ENCODE assay signal across 8 cellular contexts in genomic region chr11:86302092-86302793, GRCh38. TPM values are rescaled to one million over a fixed set of nuclear protein-coding genes. Genes with fewer than 3 reads are reported as not detected.
DNase-seq lines count a peak whose midpoint lies in the region; ATAC-seq and TF ChIP-seq lines count a peak whose summit lies in the region.

Gene HIKESHI (plus strand): TSS chr11:86302240. CDS start chr11:86302449, 209 bp downstream.

- H3K4me3 Mint-ChIP-seq in activated naive CD8-positive, alpha-beta T cell treated with anti-CD3 and anti-CD28 coated beads, Interleukin-2, amount 10 ng/mL, durations not matched to agents 7 days and 5 days = peak within 1 kb of the TSS; percentile 99
- H3K4me3 Mint-ChIP-seq in osteocyte (ENCODE audit: unreplicated experiment) = peak within 1 kb of the TSS; percentile 100

- H3K4me1 Mint-ChIP-seq in activated naive CD8-positive, alpha-beta T cell treated with anti-CD3 and anti-CD28 coated beads, Interleukin-2, amount 10 ng/mL, durations not matched to agents 7 days and 5 days = peaks cover 18% of the 10 kb centered on the region
- H3K4me1 Mint-ChIP-seq in osteocyte (ENCODE audit: unreplicated experiment) = peaks cover 18% of the 10 kb centered on the region

- peaks cover 42% of the 10 kb centered on the region for H3K79me2 ChIP-seq in SU-DHL-6 (ENCODE audit: insufficient read depth, low read length)

- ATAC-seq in HG02678 (IDR thresholded peaks at IDR 0.05; ENCODE audit: unreplicated experiment) = peak; percentile 99
- peak; percentile 98 for ATAC-seq in activated naive CD8-positive, alpha-beta T cell treated with anti-CD3 and anti-CD28 coated beads, Interleukin-2, amount 10 ng/mL, durations not matched to agents 7 days and 5 days (ENCODE audit: low read depth)

- H3F3A ChIP-seq in SU-DHL-6 (ENCODE audit: insufficient read depth) = no peaks in the 10 kb centered on the region

- H3K9me3 ChIP-seq in SU-DHL-6 (ENCODE audit: insufficient read depth, low read length) = no peaks in the 10 kb centered on the region
- H3K9me3 ChIP-seq in thymus (ENCODE audit: control insufficient read depth) = no peaks in the 10 kb centered on the region

- POLR2A ChIA-PET in activated naive CD8-positive, alpha-beta T cell treated with anti-CD3 and anti-CD28 coated beads, Interleukin-2, amount 10 ng/mL, durations not matched to agents 7 days and 5 days (lab: Charles Lee) = interaction anchor here (0.8 to 1.6 kb wide), 6 partner anchors 8 to 674 kb away, joined by 3 to 6 read pairs (median 4); partner anchors contain the start of genes EED, TMEM126A and TMEM126B

- peak within 1 kb of the TSS; percentile 89 for H3K4me2 ChIP-seq in SU-DHL-6 (ENCODE audit: low read depth, low read length, poor library complexity, severe bottlenecking)

- H3K9me2 ChIP-seq in SU-DHL-6 (replicated peaks; ENCODE audit: insufficient read depth, low read length) = no peaks in the 10 kb centered on the region

- peak within 1 kb of the TSS; percentile 91 for H3K27ac Mint-ChIP-seq in activated naive CD8-positive, alpha-beta T cell treated with anti-CD3 and anti-CD28 coated beads, Interleukin-2, amount 10 ng/mL, durations not matched to agents 7 days and 5 days
- peak within 1 kb of the TSS; percentile 92 for H3K27ac Mint-ChIP-seq in osteocyte (ENCODE audit: unreplicated experiment)

- intact Hi-C loops in head of caudate nucleus (cut with DNase I) = loop anchor here (2.0 kb wide), 1 partner anchor 57 kb away; the partner anchor contains the start of gene EED

- H3K4me3 ChIP-seq in SU-DHL-6 (ENCODE audit: insufficient read depth, low read length, poor library complexity, severe bottlenecking) (peak within 1 kb of the TSS; percentile 76), thymus (ENCODE audit: low read length) (peak within 1 kb of the TSS; percentile 98)

- peaks cover 9% of the 10 kb centered on the region; the same call in 1 of the 2 replicates for H3K36me3 ChIP-seq in SU-DHL-6 (ENCODE audit: low read length)
- H3K36me3 ChIP-seq in thymus (ENCODE audit: control insufficient read depth, insufficient read depth) = no peaks in the 10 kb centered on the region

- peaks cover 13% of the 10 kb centered on the region for H3K36me3 Mint-ChIP-seq in activated naive CD8-positive, alpha-beta T cell treated with anti-CD3 and anti-CD28 coated beads, Interleukin-2, amount 10 ng/mL, durations not matched to agents 7 days and 5 days
- peaks cover 5% of the 10 kb centered on the region for H3K36me3 Mint-ChIP-seq in osteocyte (ENCODE audit: unreplicated experiment)

- WGBS in thymus = under 1% methylated on average over 30 of the region's 30 CpGs

- peak within 1 kb of the TSS; percentile 41 for H3K27ac ChIP-seq in SU-DHL-6 (ENCODE audit: low read depth, low read length)
- peak within 1 kb of the TSS; percentile 78 for H3K27ac ChIP-seq in thymus (ENCODE audit: low read depth)

- H3K27me3 ChIP-seq in SU-DHL-6 (ENCODE audit: low read length) (no peaks in the 10 kb centered on the region), thymus (ENCODE audit: control insufficient read depth, insufficient read depth) (no peaks in the 10 kb centered on the region)

- DNase-seq in NCI-H128 (lab: John Stamatoyannopoulos, UW; ENCODE audit: unreplicated experiment) (peak; percentile 90), head of caudate nucleus (peak; percentile 100), osteocyte (ENCODE audit: extremely low spot score, unreplicated experiment) (peak; percentile 97)
- peak; percentile 79 for DNase-seq in activated naive CD8-positive, alpha-beta T cell treated with anti-CD3 and anti-CD28 coated beads, Interleukin-2, amount 10 ng/mL, durations not matched to agents 7 days and 5 days

- H2AFZ ChIP-seq in SU-DHL-6 (ENCODE audit: low read depth, low read length, severe bottlenecking) = peak within 1 kb of the TSS; percentile 79

- peak within 1 kb of the TSS; percentile 77 for H3K9ac ChIP-seq in SU-DHL-6 (ENCODE audit: low read length)

- no peaks in the 10 kb centered on the region for H4K20me1 ChIP-seq in SU-DHL-6 (ENCODE audit: low read depth, low read length)

- H3K27me3 Mint-ChIP-seq in activated naive CD8-positive, alpha-beta T cell treated with anti-CD3 and anti-CD28 coated beads, Interleukin-2, amount 10 ng/mL, durations not matched to agents 7 days and 5 days = peaks cover 4% of the 10 kb centered on the region
- H3K27me3 Mint-ChIP-seq in osteocyte (ENCODE audit: unreplicated experiment) = peaks cover 12% of the 10 kb centered on the region

- peak; percentile 61 for TF ChIP-seq POLR2A in GM10847 (IDR thresholded peaks at IDR 0.05; ENCODE audit: extremely low read depth, insufficient read length)

- no peaks in the 10 kb centered on the region for H3K9me3 Mint-ChIP-seq in activated naive CD8-positive, alpha-beta T cell treated with anti-CD3 and anti-CD28 coated beads, Interleukin-2, amount 10 ng/mL, durations not matched to agents 7 days and 5 days
- H3K9me3 Mint-ChIP-seq in osteocyte (ENCODE audit: unreplicated experiment) = no peaks in the 10 kb centered on the region

- TF ChIP-seq CTCF in SU-DHL-6 (IDR thresholded peaks at IDR 0.05; ENCODE audit: insufficient read depth, low read length, poor library complexity, severe bottlenecking) (no peak), osteocyte (IDR thresholded peaks at IDR 0.05) (no peak)

- H3K4me1 ChIP-seq in thymus (ENCODE audit: control insufficient read depth, insufficient read depth, low read length) = peaks cover 6% of the 10 kb centered on the region

RNA-seq across cellular contexts. Expression of gene HIKESHI, which starts in this region (rescaled TPM):
- 10 to 100 TPM; 37.8 to 38.3 TPM for total RNA-seq in activated naive CD8-positive, alpha-beta T cell treated with anti-CD3 and anti-CD28 coated beads, Interleukin-2, amount 10 ng/mL, durations not matched to agents 7 days and 5 days
- 33.6 and 38.8 TPM in 2 replicates for total RNA-seq in osteocyte
- 55.1 TPM for polyA plus RNA-seq in thymus

Comparison
In these comparisons a context has a peak if more than half of its experiments do, and no peak if none do; other contexts are left out.
1. Peak in every context shown above with its lines: DNase-seq, ATAC-seq, H3K4me3 ChIP-seq and H3K27ac ChIP-seq.